Comparison of ENCODE assay signal across 8 cellular contexts in the genomic region with DNA sequence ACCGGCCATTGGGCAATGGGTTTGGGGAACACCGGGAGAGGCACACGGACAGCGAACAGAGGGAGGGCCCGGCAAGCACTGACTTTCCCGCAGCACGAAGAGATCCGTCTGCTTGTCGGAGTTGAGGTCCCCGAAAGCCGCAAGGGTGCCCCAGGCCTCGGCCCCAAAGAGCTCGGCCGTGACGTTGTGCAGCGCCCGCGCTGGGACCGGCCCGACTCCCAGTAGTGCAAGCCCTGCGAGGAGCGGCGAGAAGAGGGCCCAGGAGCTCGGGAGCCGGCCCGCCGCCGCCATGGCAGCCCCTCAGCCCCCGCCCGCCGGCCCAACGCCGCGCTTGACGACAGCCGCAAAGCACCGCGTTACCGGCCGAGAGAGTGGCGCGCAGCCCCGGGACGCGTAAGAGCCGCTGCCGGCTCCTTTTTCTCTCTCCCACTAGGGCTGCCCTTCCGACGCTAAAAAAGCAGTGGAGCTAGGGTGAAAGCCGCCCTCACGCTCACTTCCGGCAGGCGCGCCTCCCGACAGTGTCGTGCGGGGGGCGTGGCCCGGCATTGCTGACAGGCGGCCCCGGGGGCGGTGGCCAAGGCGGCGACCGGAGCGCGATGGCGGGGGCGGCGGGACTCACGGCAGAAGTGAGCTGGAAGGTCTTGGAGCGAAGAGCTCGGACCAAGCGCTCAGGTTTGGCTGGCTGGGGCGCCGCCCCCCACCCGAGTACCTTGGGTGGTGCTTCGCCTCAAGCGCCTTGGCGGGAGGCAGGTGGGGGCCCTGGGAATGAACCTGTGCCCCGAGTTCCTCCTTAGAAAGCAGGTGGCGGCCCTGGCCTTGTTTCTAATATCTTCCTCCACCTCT. TPM values are rescaled to one million over a fixed set of nuclear protein-coding genes. Genes with fewer than 3 reads are reported as not detected.
A peak's percentile ranks its signal among the peaks of the same experiment; 100 is the strongest.
DNase-seq lines count a peak whose midpoint lies in the region; ATAC-seq and TF ChIP-seq lines count a peak whose summit lies in the region.

Gene ITFG1, minus strand, starts transcription at position 309 of the 843 bp plus-strand sequence. Its CDS starts 18 bp downstream, at position 291.
Gene PHKB, plus strand, starts transcription at position 577 of the 843 bp plus-strand sequence. Its CDS starts 20 bp downstream, at position 597.

- H4K12ac ChIP-seq in trophoblast cell (ENCODE audit: low read depth, low read length), result peak within 1 kb of the TSS; percentile 87

- 0 to 1% (median 0%) methylated on average over 80 to 82 of the region's 82 CpGs for WGBS in adipose tissue, 3 donors
- no CpG with 5 or more reads among the region's 82 CpGs for WGBS in trophoblast cell (ENCODE audit: extremely low coverage, insufficient coverage, insufficient read length)
- WGBS in tibial nerve, 2 donors, result 0 to 1% methylated on average over 66 to 74 of the region's 82 CpGs

- peak within 1 kb of the TSS; percentile 66 for H3K4ac ChIP-seq in trophoblast cell (ENCODE audit: low read depth, low read length)

- H3K79me1 ChIP-seq in trophoblast cell (ENCODE audit: low read length), result peaks cover 13% of the 10 kb centered on the region

- H3K36me3 ChIP-seq in trophoblast cell (ENCODE audit: control insufficient read depth in 1 of 2, insufficient read depth in 2 of 2, low read length in 2 of 2) (peaks cover 2 to 3% of the 10 kb centered on the region in 2 experiments), tibial nerve (peaks cover 0 to 23% (median 0%) of the 10 kb centered on the region in 3 donors)

- peak within 1 kb of the TSS; percentile 98 for H2BK5ac ChIP-seq in trophoblast cell (ENCODE audit: low read depth, low read length, poor library complexity)

- peak within 1 kb of the TSS; percentile 54 for H2AK5ac ChIP-seq in trophoblast cell (ENCODE audit: low read length)

- TF ChIP-seq POLR2A in tibial nerve (IDR thresholded peaks at IDR 0.05), result peak in 1 of 2 donors; percentile 54

- H3K27ac ChIP-seq in adipose tissue (ENCODE audit: low read depth, low read length), result peak within 1 kb of the TSS; percentile 91
- peak within 1 kb of the TSS; percentile 99 for H3K27ac ChIP-seq in trophoblast cell (ENCODE audit: low read depth, low read length)
- H3K27ac ChIP-seq in tibial nerve, result peak within 1 kb of the TSS; percentile 93 to 97 (median 96)

- H3K4me1 ChIP-seq in trophoblast cell (ENCODE audit: control insufficient read depth in 1 of 2, insufficient read depth in 2 of 2, low read length in 2 of 2) (peaks cover 5 to 10% of the 10 kb centered on the region in 2 experiments), tibial nerve (peaks cover 0 to 71% (median 38%) of the 10 kb centered on the region in 4 donors)

- peaks cover 68 to 74% (median 73%) of the 10 kb centered on the region in 3 donors for H3K4me1 Mint-ChIP-seq in T-cell

- peak within 1 kb of the TSS; percentile 94 for H3K14ac ChIP-seq in trophoblast cell (ENCODE audit: low read length)

- H3K27ac Mint-ChIP-seq in T-cell, result peak within 1 kb of the TSS; percentile 91 to 97

- CTCF ChIA-PET in T-cell (lab: Charles Lee), result interaction anchor here (1.2 to 2.1 kb wide), 3 partner anchors 10 to 319 kb away, joined by 3 to 10 read pairs (median 5); no protein-coding TSS in a partner anchor

- DNase-seq in NCI-H1092 treated with DMSO at 0.1 percent for 48 hours (lab: John Stamatoyannopoulos, UW) (peak; percentile 92), T-cell (peak; percentile 91 to 98 (median 97)), cardiac septum (ENCODE audit: low spot score) (peak; percentile 97), trophoblast cell (peak; percentile 90 to 92), tibial nerve (ENCODE audit: low spot score in 2 of 2) (peak; percentile 85 to 87)

- POLR2A ChIA-PET in T-cell (lab: Charles Lee), result interaction anchor here in 1 of 2 donors (0.7 to 1.2 kb wide), 2 partner anchors 11 to 858 kb away, joined by 3 to 5 read pairs; no protein-coding TSS in a partner anchor

- H2BK120ac ChIP-seq in trophoblast cell (ENCODE audit: insufficient read depth, low read length, poor library complexity), result peak within 1 kb of the TSS; percentile 99

- peak within 1 kb of the TSS; percentile 92 for H2AFZ ChIP-seq in trophoblast cell (ENCODE audit: insufficient read depth, low read length, poor library complexity)

- no peaks in the 10 kb centered on the region for H3K27me3 ChIP-seq in trophoblast cell (ENCODE audit: insufficient read depth, low read length)
- H3K27me3 ChIP-seq in tibial nerve, result no peaks in the 10 kb centered on the region

- ATAC-seq in HG02623 (IDR thresholded peaks at IDR 0.05; ENCODE audit: unreplicated experiment) (peak; percentile 75), T-cell (replicated peaks in 1 of 4) (peak; percentile 93 to 96 (median 96))

- peak within 1 kb of the TSS; percentile 89 for H3K9ac ChIP-seq in trophoblast cell (ENCODE audit: low read length)

- no peaks in the 10 kb centered on the region for H3K9me3 Mint-ChIP-seq in T-cell

- H3K79me2 ChIP-seq in trophoblast cell (ENCODE audit: control insufficient read depth, insufficient read depth, low read length, poor library complexity), result peaks cover 12% of the 10 kb centered on the region

- peak within 1 kb of the TSS; percentile 66 for H3K4me2 ChIP-seq in trophoblast cell (ENCODE audit: low read length)

- H3K23ac ChIP-seq in trophoblast cell (ENCODE audit: low read length), result no peak within 1 kb of the TSS

- no peaks in the 10 kb centered on the region for H3K9me3 ChIP-seq in trophoblast cell (ENCODE audit: insufficient read depth, low read depth, low read length)
- H3K9me3 ChIP-seq in tibial nerve, result no peaks in the 10 kb centered on the region

- H3K27me3 Mint-ChIP-seq in T-cell, result no peaks in the 10 kb centered on the region

- peak; percentile 30; the same call in 1 of the 2 replicates for TF ChIP-seq CTCF in GM12875 (IDR thresholded peaks at IDR 0.05; ENCODE audit: borderline replicate concordance, insufficient read depth, low read depth, low read length)
- peak in 4 of 5 experiments; percentile 8 to 61 (median 18) for TF ChIP-seq CTCF in tibial nerve (IDR thresholded peaks at IDR 0.05)

- intact Hi-C loops in cardiac septum (cut with DNase I), result loop anchor here (2.0 to 10.0 kb wide), 2 partner anchors 32 to 316 kb away; partner anchors contain the start of gene NETO2

- H4K8ac ChIP-seq in trophoblast cell (ENCODE audit: low read depth, low read length), result peak within 1 kb of the TSS; percentile 99

- H2BK12ac ChIP-seq in trophoblast cell (ENCODE audit: low read length), result peak within 1 kb of the TSS; percentile 8

- peak within 1 kb of the TSS; percentile 88 for H3K18ac ChIP-seq in trophoblast cell (ENCODE audit: low read length)

- H4K91ac ChIP-seq in trophoblast cell (ENCODE audit: low read depth, low read length), result peak within 1 kb of the TSS; percentile 95

- H3K4me3 ChIP-seq in GM12875 (ENCODE audit: low read depth, low read length), result peak within 1 kb of the TSS; percentile 68
- peak within 1 kb of the TSS; percentile 89 for H3K4me3 ChIP-seq in trophoblast cell (ENCODE audit: low read depth, low read length)
- H3K4me3 ChIP-seq in tibial nerve, result peak within 1 kb of the TSS; percentile 71 to 97 (median 86)

- H3K36me3 Mint-ChIP-seq in T-cell, result peaks cover 17% of the 10 kb centered on the region

- peak within 1 kb of the TSS; percentile 92 to 98 (median 93) for H3K4me3 Mint-ChIP-seq in T-cell

- TF ChIP-seq EP300 in tibial nerve (IDR thresholded peaks at IDR 0.05), result peak; percentile 59 to 79

RNA-seq across cellular contexts. Expression of gene ITFG1, which starts in this region (rescaled TPM):
- total RNA-seq in T-cell, result 10 to 100 TPM; 17.6 to 33.9 (median 22.6) TPM
- polyA plus RNA-seq in adipose tissue, result 10 to 100 TPM; 17.6 to 26.8 (median 23.5) TPM
- total RNA-seq in cardiac septum, result 69.6 TPM
- polyA plus RNA-seq in trophoblast cell (2013), result 66.9 and 68.4 TPM in 2 replicates
- total RNA-seq in tibial nerve, result 10 to 100 TPM; 36.6 to 52.1 (median 40.9) TPM

RNA-seq across cellular contexts. Expression of gene PHKB, which starts in this region (rescaled TPM):
- 10 to 100 TPM; 40.6 to 67.5 (median 48.8) TPM for total RNA-seq in T-cell
- polyA plus RNA-seq in adipose tissue, result 10 to 100 TPM; 16.7 to 24.5 (median 19.8) TPM
- 53.3 TPM for total RNA-seq in cardiac septum
- polyA plus RNA-seq in trophoblast cell (2013), result 31.8 and 34.5 TPM in 2 replicates
- total RNA-seq in tibial nerve, result 10 to 100 TPM; 80.1 to 93.7 (median 82.4) TPM

Comparison
In these comparisons a context has a peak if more than half of its experiments do, and no peak if none do; other contexts are left out.
1. Peak in every context shown above with its lines: DNase-seq, ATAC-seq, H3K4me3 ChIP-seq and H3K27ac ChIP-seq.